Comparison of ENCODE assay signal across 1 cellular context in genomic region chr10:101292194-101293006, GRCh38.
TF ChIP-seq lines count a peak whose summit lies in the region.

No MANE protein-coding gene starts in this region.

TF ChIP-seq in SK-N-SH treated with all-trans-retinoic acid at 6 μM for 48 hours, 23 proteins besides CTCF, POLR2A, EP300 and RAD21 (continued from another document):
- TF ChIP-seq, protein P1, sequence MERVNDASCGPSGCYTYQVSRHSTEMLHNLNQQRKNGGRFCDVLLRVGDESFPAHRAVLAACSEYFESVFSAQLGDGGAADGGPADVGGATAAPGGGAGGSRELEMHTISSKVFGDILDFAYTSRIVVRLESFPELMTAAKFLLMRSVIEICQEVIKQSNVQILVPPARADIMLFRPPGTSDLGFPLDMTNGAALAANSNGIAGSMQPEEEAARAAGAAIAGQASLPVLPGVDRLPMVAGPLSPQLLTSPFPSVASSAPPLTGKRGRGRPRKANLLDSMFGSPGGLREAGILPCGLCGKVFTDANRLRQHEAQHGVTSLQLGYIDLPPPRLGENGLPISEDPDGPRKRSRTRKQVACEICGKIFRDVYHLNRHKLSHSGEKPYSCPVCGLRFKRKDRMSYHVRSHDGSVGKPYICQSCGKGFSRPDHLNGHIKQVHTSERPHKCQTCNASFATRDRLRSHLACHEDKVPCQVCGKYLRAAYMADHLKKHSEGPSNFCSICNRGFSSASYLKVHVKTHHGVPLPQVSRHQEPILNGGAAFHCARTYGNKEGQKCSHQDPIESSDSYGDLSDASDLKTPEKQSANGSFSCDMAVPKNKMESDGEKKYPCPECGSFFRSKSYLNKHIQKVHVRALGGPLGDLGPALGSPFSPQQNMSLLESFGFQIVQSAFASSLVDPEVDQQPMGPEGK (CRISPR knock-in tag; IDR thresholded peaks at IDR 0.05; ENCODE audit: borderline replicate concordance): 0 out of 2 replicates have a peak, but pooled peaks have one; percentile 30
